9 cellular contexts compared by ENCODE assay signal in genomic region chr12:68899251-68899771, GRCh38. TPM values are rescaled to one million over a fixed set of nuclear protein-coding genes. Genes with fewer than 3 reads are reported as not detected.
A peak's percentile ranks its signal among the peaks of the same experiment; 100 is the strongest.
DNase-seq lines count a peak whose midpoint lies in the region; ATAC-seq and TF ChIP-seq lines count a peak whose summit lies in the region.
"Had no signal": no experiment of that assay in that cellular context is flagged by ENCODE, and none has a peak within 500 bp of the region (broad histone marks: within the 10 kb centered on the region; RNA-seq: fewer than 3 reads in every experiment).

No MANE protein-coding gene starts in this region.

- H3K27me3 ChIP-seq in Panc1 (ENCODE audit: control insufficient read depth, insufficient read depth, low read length) (no peaks in the 10 kb centered on the region), prostate gland (replicated peaks; ENCODE audit: insufficient read depth) (no peaks in the 10 kb centered on the region)

- ATAC-seq in Panc1: no peak
- ATAC-seq in GM21447 (IDR thresholded peaks at IDR 0.05; ENCODE audit: unreplicated experiment): no peak
- ATAC-seq in stimulated activated naive B cell treated with anti-CD40 and anti-IgM and Interleukin-4, amounts not matched to agents 10 μg/mL and 1 μg/mL and 100 μg/mL, for 72 hours (replicated peaks): no peak
- ATAC-seq in HG03342 (IDR thresholded peaks at IDR 0.05; ENCODE audit: unreplicated experiment): no peak

- no peaks in the 10 kb centered on the region for H3K4me1 ChIP-seq in Panc1 (ENCODE audit: control insufficient read depth, insufficient read depth, low read length)
- H3K4me1 ChIP-seq in prostate gland (replicated peaks): no peaks in the 10 kb centered on the region

- no TSS peak for BruUV-seq in Panc1 (replicated peaks; lab: Mats Ljungman, UMichigan)

- H3K36me3 Mint-ChIP-seq in stimulated activated naive B cell treated with anti-CD40 and anti-IgM and Interleukin-4, amounts not matched to agents 10 μg/mL and 1 μg/mL and 100 μg/mL, for 72 hours: peaks cover 3 to 6% of the 10 kb centered on the region in 2 donors

- TF ChIP-seq CTCF in Panc1 (IDR thresholded peaks at IDR 0.05) (peak; percentile 34), foreskin fibroblast (IDR thresholded peaks at IDR 0.05; ENCODE audit: low read depth, low read length) (peak; percentile 83), prostate gland (IDR thresholded peaks at IDR 0.05) (peak in 2 of 4 experiments; percentile 10 to 17)

- WGBS in prostate gland: 33% methylated on average over 4 of the region's 4 CpGs

- H3K9me3 ChIP-seq in Panc1 (ENCODE audit: control insufficient read depth, insufficient read depth, low read depth, low read length) (no peaks in the 10 kb centered on the region), prostate gland (no peaks in the 10 kb centered on the region)

- POLR2A ChIA-PET in Panc1 (lab: Charles Lee): no interaction called here

- in situ Hi-C loops in Panc1 (cut with HindIII; ENCODE audit: low pct_unique_long_range_greater_than_20kb, low sequenced_read_pairs): no loop called here

- no peak overlapping the region for H3K27ac ChIP-seq in Panc1 (ENCODE audit: low read length)
- no peak overlapping the region for H3K27ac ChIP-seq in prostate gland

- H3K4me1 Mint-ChIP-seq in stimulated activated naive B cell treated with anti-CD40 and anti-IgM and Interleukin-4, amounts not matched to agents 10 μg/mL and 1 μg/mL and 100 μg/mL, for 72 hours: peaks cover 34 to 67% of the 10 kb centered on the region in 2 donors

- intact Hi-C loops in Panc1 (cut with micrococcal nuclease; ENCODE audit: unreplicated experiment): no loop called here
- intact Hi-C loops in prostate gland (cut with DNase I): no loop called here

- no peak overlapping the region for H3K27ac Mint-ChIP-seq in stimulated activated naive B cell treated with anti-CD40 and anti-IgM and Interleukin-4, amounts not matched to agents 10 μg/mL and 1 μg/mL and 100 μg/mL, for 72 hours

- H3K36me3 ChIP-seq in Panc1 (ENCODE audit: control insufficient read depth, insufficient read depth, low read length) (no peaks in the 10 kb centered on the region), prostate gland (no peaks in the 10 kb centered on the region)

- H3K9me3 Mint-ChIP-seq in stimulated activated naive B cell treated with anti-CD40 and anti-IgM and Interleukin-4, amounts not matched to agents 10 μg/mL and 1 μg/mL and 100 μg/mL, for 72 hours: peaks cover 0 to 2% of the 10 kb centered on the region in 2 donors

- DNase-seq in ELR (ENCODE audit: low read depth) (peak; percentile 68), Panc1 (ENCODE audit: low read depth, low spot score) (no peak), foreskin fibroblast (peak; percentile 87 to 93), prostate gland (ENCODE audit: low spot score) (peak; percentile 25), cerebellum (ENCODE audit: low spot score) (no peak)
- DNase-seq in stimulated activated naive B cell treated with anti-CD40 and anti-IgM and Interleukin-4, amounts not matched to agents 10 μg/mL and 1 μg/mL and 100 μg/mL, for 72 hours: no peak
- DNase-seq: activated CD8-positive, alpha-beta memory T cell treated with anti-CD3 and anti-CD28 coated beads, Interleukin-2, amount 50 U/mL, for 4 hours had no signal

- CTCF ChIA-PET in Panc1 (lab: Charles Lee): no interaction called here

- no peak for TF ChIP-seq POLR2A in prostate gland (IDR thresholded peaks at IDR 0.05)

- H3K4me3 Mint-ChIP-seq in stimulated activated naive B cell treated with anti-CD40 and anti-IgM and Interleukin-4, amounts not matched to agents 10 μg/mL and 1 μg/mL and 100 μg/mL, for 72 hours: no peak overlapping the region

- H3K4me3 ChIP-seq in Panc1 (ENCODE audit: low read depth in 2 of 2, low read length in 2 of 2) (no peak overlapping the region), foreskin fibroblast (ENCODE audit: low read depth in 1 of 2, low read length in 2 of 2) (no peak overlapping the region), prostate gland (no peak overlapping the region)

- no peaks in the 10 kb centered on the region for H3K27me3 Mint-ChIP-seq in stimulated activated naive B cell treated with anti-CD40 and anti-IgM and Interleukin-4, amounts not matched to agents 10 μg/mL and 1 μg/mL and 100 μg/mL, for 72 hours

RNA-seq across cellular contexts. Expression of gene CPM, which starts 33.7 kb away (rescaled TPM):
- total RNA-seq in Panc1 (2021; ENCODE audit: unreplicated experiment): 11.2 TPM
- polyA plus RNA-seq in Panc1 (2012; ENCODE audit: insufficient read length): 2.5 TPM
- 10 to 100 TPM; 68.4 TPM for total RNA-seq in prostate gland
- 2.4 TPM for total RNA-seq in cerebellum

Comparison
In these comparisons a context has a peak if more than half of its experiments do, and no peak if none do; other contexts are left out.
1. DNase-seq: peak in ELR (single experiment), foreskin fibroblast (2 of 2) and prostate gland (single experiment); none in Panc1 (single experiment), stimulated activated naive B cell treated with anti-CD40 and anti-IgM and Interleukin-4, amounts not matched to agents 10 μg/mL and 1 μg/mL and 100 μg/mL, for 72 hours (single experiment) and cerebellum (single experiment).